ENCODE assay signal across 12 cellular contexts in the genomic region with DNA sequence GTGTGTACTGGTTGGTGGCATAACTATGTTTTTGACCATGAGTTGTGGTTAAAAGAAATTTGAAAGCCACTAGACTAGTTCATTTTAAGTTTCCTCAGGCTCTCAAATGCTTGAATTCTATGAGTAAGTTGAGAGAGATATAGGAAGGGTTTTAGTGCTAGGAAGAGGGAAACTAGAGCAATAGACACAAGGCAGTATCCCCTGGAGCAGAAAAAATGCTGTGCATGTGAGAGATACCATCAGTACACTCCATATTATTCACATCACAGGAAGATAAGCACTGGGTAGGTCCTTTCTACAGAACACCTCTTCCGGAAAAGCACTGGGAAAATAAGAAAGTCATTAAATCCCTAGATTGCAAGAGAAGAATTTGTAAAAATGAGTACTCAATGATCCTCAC. TPM values are rescaled to one million over a fixed set of nuclear protein-coding genes. Genes with fewer than 3 reads are reported as not detected.
"Had no signal": no experiment of that assay in that cellular context is flagged by ENCODE, and none has a peak within 500 bp of the region (broad histone marks: within the 10 kb centered on the region; RNA-seq: fewer than 3 reads in every experiment).

No MANE protein-coding gene starts in this region.

- DNase-seq: GM23248, GOT3, H7, HFFc6, IMR-90, KG1 had no signal

- H3K27ac ChIP-seq: GM23248 had no signal

- H3K4me3 ChIP-seq: GM23248, HAP-1, K562 had no signal

- ATAC-seq: HCT116, K562 had no signal

- FAIRE-seq: HTR-8/SVneo, K562 had no signal

- H3K9me3 ChIP-seq: HAP-1 had no signal

- H3K9ac ChIP-seq: GM23248 had no signal

- H3K4me1 ChIP-seq: HAP-1 had no signal

- H2AFZ ChIP-seq: GM23248 had no signal

- H3K36me3 ChIP-seq: HAP-1 had no signal

RNA-seq across cellular contexts. Expression of a gene that starts 19.3 kb away (rescaled TPM):
- total RNA-seq: GM23248, H4, H7, HFFc6, HT-29, IMR-90 had no signal
- polyA plus RNA-seq: GM23248, IMR-90 had no signal

RNA-seq across cellular contexts. Expression of a gene that starts 51.6 kb away (rescaled TPM):
- total RNA-seq: GM23248, H4, H7, HFFc6, IMR-90, K562 had no signal
- polyA plus RNA-seq: GM23248, IMR-90, K562 had no signal
